ENCODE assay signal across 26 cellular contexts in the genomic region with DNA sequence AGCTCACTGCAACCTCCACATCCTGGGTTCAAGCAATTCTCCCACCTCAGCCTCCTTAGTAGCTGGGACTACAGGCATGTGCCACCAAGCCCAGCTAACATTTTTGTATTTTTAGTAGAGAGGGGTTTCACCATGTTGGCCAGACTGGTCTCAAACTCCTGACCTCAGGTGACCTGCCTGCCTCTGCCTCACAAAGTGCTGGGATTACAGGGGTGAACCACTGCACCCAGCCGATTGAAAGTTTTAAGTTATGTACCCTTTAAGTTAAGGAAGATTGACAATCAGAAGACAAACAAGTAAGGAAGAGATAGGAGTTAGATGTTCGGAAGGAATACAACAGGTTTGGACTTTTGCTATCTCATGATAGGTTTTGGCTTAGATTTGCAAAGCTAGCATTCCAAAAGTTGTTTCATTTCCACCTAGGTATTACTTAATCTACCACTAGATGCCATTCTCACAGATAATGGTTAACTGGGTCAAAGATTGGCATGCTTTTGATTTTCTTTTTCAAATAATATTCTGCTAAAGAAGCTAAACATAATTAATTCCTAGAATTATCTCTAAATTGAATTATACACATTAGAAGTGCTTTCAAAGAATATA.
"Had no signal": no experiment of that assay in that cellular context is flagged by ENCODE, and none has a peak within 500 bp of the region (broad histone marks: within the 10 kb centered on the region; RNA-seq: fewer than 3 reads in every experiment).

No MANE protein-coding gene starts in this region.

- H3K27me3 ChIP-seq: ascending aorta had no signal

- DNase-seq: activated CD4-positive, alpha-beta memory T cell treated with anti-CD3 and anti-CD28 coated beads for 36 hours; activated CD4-positive, alpha-beta T cell treated with anti-CD3 and anti-CD28 coated beads, Interleukin-2, amount 10 ng/mL, durations not matched to agents 7 days and 5 days; activated CD4-positive, CD25-positive, alpha-beta regulatory T cell; activated CD8-positive, alpha-beta memory T cell treated with anti-CD3 and anti-CD28 coated beads for 24 hours; activated effector memory CD4-positive, alpha-beta T cell treated with anti-CD3 and anti-CD28 coated beads, Interleukin-2, amount 50 U/mL, for 16 hours; activated naive CD4-positive, alpha-beta T cell treated with Interleukin-2 at 50 U/mL for 16 hours; activated naive CD8-positive, alpha-beta T cell treated with anti-CD3 and anti-CD28 coated beads, Interleukin-2, amount 50 U/mL, for 24 hours; activated T-cell treated with anti-CD3 and anti-CD28 coated beads, Interleukin-2, amount 50 U/mL, for 4 hours; amniotic stem cell; MV-4-11; NCI-H1092 treated with DMSO at 0.1 percent for 48 hours; NCI-H1417 treated with DMSO at 0.1 percent for 48 hours; NCI-H1694; NCI-H2029; NCI-H510A treated with DMSO at 0.1 percent for 48 hours; RPMI8226; T-cell; T-helper 2 cell had no signal

- H3K9me3 Mint-ChIP-seq: activated CD4-positive, alpha-beta memory T cell treated with anti-CD3 and anti-CD28 coated beads for 36 hours; activated CD4-positive, alpha-beta T cell treated with anti-CD3 and anti-CD28 coated beads, Interleukin-2, amount 10 ng/mL, durations not matched to agents 7 days and 5 days; activated naive CD4-positive, alpha-beta T cell treated with anti-CD3 and anti-CD28 coated beads, Interleukin-2, amount 50 U/mL, for 72 hours; brain; central memory CD8-positive, alpha-beta T cell had no signal

- H3K4me2 ChIP-seq: KMS-11 had no signal

- H3K9ac ChIP-seq: KMS-11 had no signal

- H3K36me3 ChIP-seq: ascending aorta had no signal

- H3K27ac ChIP-seq: ascending aorta, KMS-11, SK-N-MC had no signal

- ATAC-seq: activated naive CD4-positive, alpha-beta T cell treated with anti-CD3 and anti-CD28 coated beads, Interleukin-2, amount 50 U/mL, for 72 hours; activated naive CD8-positive, alpha-beta T cell treated with anti-CD3 and anti-CD28 coated beads, Interleukin-2, amount 50 U/mL, for 24 hours; activated T-cell treated with anti-CD3 and anti-CD28 coated beads, Interleukin-2, amount 50 U/mL, for 4 hours; Panc1; Right ventricle myocardium inferior; T-cell had no signal

- H3K4me1 ChIP-seq: ascending aorta had no signal

- H3K36me3 Mint-ChIP-seq: activated CD4-positive, alpha-beta memory T cell treated with anti-CD3 and anti-CD28 coated beads for 36 hours; activated naive CD4-positive, alpha-beta T cell treated with anti-CD3 and anti-CD28 coated beads, Interleukin-2, amount 50 U/mL, for 72 hours; brain; T-cell had no signal

- H3K4me3 Mint-ChIP-seq: activated CD4-positive, alpha-beta memory T cell treated with anti-CD3 and anti-CD28 coated beads for 36 hours; activated CD4-positive, alpha-beta T cell treated with anti-CD3 and anti-CD28 coated beads, Interleukin-2, amount 10 ng/mL, durations not matched to agents 7 days and 5 days; activated naive CD8-positive, alpha-beta T cell treated with anti-CD3 and anti-CD28 coated beads, Interleukin-2, amount 50 U/mL, for 24 hours; activated T-cell treated with anti-CD3 and anti-CD28 coated beads, Interleukin-2, amount 50 U/mL, for 4 hours; brain; central memory CD8-positive, alpha-beta T cell; T-cell had no signal

- H3K4me3 ChIP-seq: ascending aorta, SK-N-MC had no signal

- H3K27ac Mint-ChIP-seq: activated CD4-positive, alpha-beta memory T cell treated with anti-CD3 and anti-CD28 coated beads for 36 hours; activated CD4-positive, alpha-beta T cell treated with anti-CD3 and anti-CD28 coated beads, Interleukin-2, amount 10 ng/mL, durations not matched to agents 7 days and 5 days; activated naive CD4-positive, alpha-beta T cell treated with anti-CD3 and anti-CD28 coated beads, Interleukin-2, amount 50 U/mL, for 72 hours; activated naive CD8-positive, alpha-beta T cell treated with anti-CD3 and anti-CD28 coated beads, Interleukin-2, amount 50 U/mL, for 24 hours; brain; T-cell had no signal

- H3K9me3 ChIP-seq: ascending aorta had no signal
